In the genomic region with DNA sequence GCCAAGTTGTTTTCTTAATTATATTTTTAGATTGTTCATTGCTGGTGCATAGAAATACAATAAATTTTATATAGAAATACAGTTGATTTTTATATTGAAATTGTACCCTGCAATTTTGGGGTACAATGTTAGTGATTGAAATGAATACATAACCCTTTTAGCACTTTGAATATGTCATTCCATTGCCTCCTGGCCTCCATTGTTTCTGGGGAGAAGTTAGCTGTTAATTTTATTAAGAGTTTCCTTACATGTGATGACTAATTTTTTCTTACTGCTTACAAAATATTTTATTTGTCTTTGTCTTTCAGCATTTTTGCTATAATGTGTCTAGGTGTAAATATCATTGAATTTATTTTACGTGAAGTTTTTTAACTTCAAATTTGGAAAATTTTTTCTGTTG, we compare ENCODE assay signal across 36 cellular contexts.
"Had no signal": no experiment of that assay in that cellular context is flagged by ENCODE, and none has a peak within 500 bp of the region (broad histone marks: within the 10 kb centered on the region; RNA-seq: fewer than 3 reads in every experiment).

No MANE protein-coding gene starts in this region.

- H3K27me3 Mint-ChIP-seq: activated CD4-positive, alpha-beta memory T cell treated with anti-CD3 and anti-CD28 coated beads for 36 hours; activated CD4-positive, alpha-beta T cell treated with anti-CD3 and anti-CD28 coated beads for 36 hours; activated CD4-positive, alpha-beta T cell treated with anti-CD3 and anti-CD28 coated beads, Interleukin-2, amount 10 ng/mL, durations not matched to agents 24 days and 14 days; activated CD8-positive, alpha-beta memory T cell treated with anti-CD3 and anti-CD28 coated beads, Interleukin-2, amount 10 ng/mL, durations not matched to agents 7 days and 5 days; activated naive CD8-positive, alpha-beta T cell treated with anti-CD3 and anti-CD28 coated beads for 36 hours; activated naive CD8-positive, alpha-beta T cell treated with anti-CD3 and anti-CD28 coated beads, Interleukin-2, amount 50 U/mL, for 24 hours; effector memory CD8-positive, alpha-beta T cell; T-helper 17 cell had no signal

- H3K27me3 ChIP-seq: adrenal gland, body of pancreas, esophagus muscularis mucosa, foreskin keratinocyte, gastrocnemius medialis, heart left ventricle had no signal

- H3K4me3 Mint-ChIP-seq: activated CD4-positive, alpha-beta memory T cell treated with anti-CD3 and anti-CD28 coated beads for 36 hours; activated CD4-positive, alpha-beta T cell treated with anti-CD3 and anti-CD28 coated beads for 36 hours; activated CD4-positive, alpha-beta T cell treated with anti-CD3 and anti-CD28 coated beads, Interleukin-2, amount 10 ng/mL, durations not matched to agents 24 days and 14 days; activated CD8-positive, alpha-beta memory T cell treated with anti-CD3 and anti-CD28 coated beads, Interleukin-2, amount 10 ng/mL, durations not matched to agents 7 days and 5 days; activated CD8-positive, alpha-beta T cell treated with anti-CD3 and anti-CD28 coated beads, Interleukin-2, amount 10 ng/mL, durations not matched to agents 7 days and 5 days; activated naive CD4-positive, alpha-beta T cell treated with anti-CD3 and anti-CD28 coated beads for 36 hours; activated naive CD4-positive, alpha-beta T cell treated with anti-CD3 and anti-CD28 coated beads, Interleukin-2, amount 50 U/mL, for 24 hours; activated naive CD8-positive, alpha-beta T cell treated with anti-CD3 and anti-CD28 coated beads for 36 hours; activated naive CD8-positive, alpha-beta T cell treated with anti-CD3 and anti-CD28 coated beads, Interleukin-2, amount 50 U/mL, for 24 hours; activated T-helper 1 cell treated with anti-CD3 and anti-CD28 coated beads, Interleukin-12 subunit alpha, Interleukin-12 subunit beta, Interleukin-2, Interleukin-4 antibody, amounts not matched to agents 30 ng/mL and 10 ng/mL and 1 ng/mL, durations not matched to agents 14 hours and 24 hours and 36 hours; effector memory CD8-positive, alpha-beta T cell; T-helper 17 cell; T-helper 2 cell treated with Interferon-gamma antibody and Interleukin-4, amounts not matched to agents 5 μg/mL and 100 μg/mL, for 36 hours had no signal

- H3K27ac Mint-ChIP-seq: activated CD4-positive, alpha-beta memory T cell treated with anti-CD3 and anti-CD28 coated beads for 36 hours; activated CD4-positive, alpha-beta T cell treated with anti-CD3 and anti-CD28 coated beads for 36 hours; activated CD4-positive, alpha-beta T cell treated with anti-CD3 and anti-CD28 coated beads, Interleukin-2, amount 10 ng/mL, durations not matched to agents 24 days and 14 days; activated CD8-positive, alpha-beta memory T cell treated with anti-CD3 and anti-CD28 coated beads, Interleukin-2, amount 10 ng/mL, durations not matched to agents 7 days and 5 days; activated CD8-positive, alpha-beta T cell treated with anti-CD3 and anti-CD28 coated beads, Interleukin-2, amount 10 ng/mL, durations not matched to agents 7 days and 5 days; activated naive CD4-positive, alpha-beta T cell treated with anti-CD3 and anti-CD28 coated beads for 36 hours; activated naive CD4-positive, alpha-beta T cell treated with anti-CD3 and anti-CD28 coated beads, Interleukin-2, amount 50 U/mL, for 24 hours; activated naive CD8-positive, alpha-beta T cell treated with anti-CD3 and anti-CD28 coated beads for 36 hours; activated naive CD8-positive, alpha-beta T cell treated with anti-CD3 and anti-CD28 coated beads, Interleukin-2, amount 50 U/mL, for 24 hours; activated T-helper 1 cell treated with anti-CD3 and anti-CD28 coated beads, Interleukin-12 subunit alpha, Interleukin-12 subunit beta, Interleukin-2, Interleukin-4 antibody, amounts not matched to agents 30 ng/mL and 10 ng/mL and 1 ng/mL, durations not matched to agents 14 hours and 24 hours and 36 hours; activated T-helper 2 cell treated with anti-CD3 and anti-CD28 coated beads, Interferon-gamma antibody, Interleukin-2, Interleukin-4, amounts not matched to agents 10 μg/mL and 5 μg/mL and 100 μg/mL, durations not matched to agents 14 hours and 24 hours and 36 hours; effector memory CD8-positive, alpha-beta T cell; T-helper 17 cell; T-helper 2 cell treated with Interferon-gamma antibody and Interleukin-4, amounts not matched to agents 5 μg/mL and 100 μg/mL, for 36 hours had no signal

- H3K4me1 ChIP-seq: adrenal gland, body of pancreas, esophagus muscularis mucosa, gastrocnemius medialis, heart left ventricle had no signal

- DNase-seq: activated CD4-positive, alpha-beta memory T cell treated with anti-CD3 and anti-CD28 coated beads for 36 hours; activated CD4-positive, alpha-beta T cell treated with anti-CD3 and anti-CD28 coated beads for 36 hours; activated CD4-positive, alpha-beta T cell treated with anti-CD3 and anti-CD28 coated beads, Interleukin-2, amount 10 ng/mL, durations not matched to agents 24 days and 14 days; activated CD4-positive, CD25-positive, alpha-beta regulatory T cell; activated CD4-positive, CD25-positive, alpha-beta regulatory T cell treated with anti-CD3 and anti-CD28 coated beads, Interleukin-2, amount 50 U/mL, for 72 hours; activated CD8-positive, alpha-beta memory T cell treated with anti-CD3 and anti-CD28 coated beads, Interleukin-2, amount 10 ng/mL, durations not matched to agents 7 days and 5 days; activated CD8-positive, alpha-beta memory T cell treated with anti-CD3 and anti-CD28 coated beads, Interleukin-2, amount 50 U/mL, for 4 hours; activated CD8-positive, alpha-beta T cell treated with anti-CD3 and anti-CD28 coated beads, Interleukin-2, amount 10 ng/mL, durations not matched to agents 7 days and 5 days; activated effector memory CD4-positive, alpha-beta T cell treated with anti-CD3 and anti-CD28 coated beads, Interleukin-2, amount 50 U/mL, for 16 hours; activated naive CD4-positive, alpha-beta T cell treated with anti-CD3 and anti-CD28 coated beads for 36 hours; activated naive CD8-positive, alpha-beta T cell treated with anti-CD3 and anti-CD28 coated beads for 36 hours; activated naive CD8-positive, alpha-beta T cell treated with anti-CD3 and anti-CD28 coated beads, Interleukin-2, amount 50 U/mL, for 24 hours; activated T-cell treated with anti-CD3 and anti-CD28 coated beads, Interleukin-2, amount 50 U/mL, for 1 hour; activated T-cell treated with anti-CD3 and anti-CD28 coated beads, Interleukin-2, amount 50 U/mL, for 48 hours; adrenal gland; amygdala; aorta; body of pancreas; caudate nucleus; cortex of kidney; dermis blood vessel endothelial cell; effector CD4-positive, alpha-beta T cell; effector memory CD8-positive, alpha-beta T cell; erythroblast; gastrocnemius medialis; glutamatergic neuron; heart left ventricle; T-helper 17 cell; T1000; WERI-Rb-1 had no signal

- H3K36me3 Mint-ChIP-seq: activated CD4-positive, alpha-beta memory T cell treated with anti-CD3 and anti-CD28 coated beads for 36 hours; activated CD8-positive, alpha-beta memory T cell treated with anti-CD3 and anti-CD28 coated beads, Interleukin-2, amount 10 ng/mL, durations not matched to agents 7 days and 5 days; activated naive CD4-positive, alpha-beta T cell treated with anti-CD3 and anti-CD28 coated beads, Interleukin-2, amount 50 U/mL, for 24 hours; activated naive CD8-positive, alpha-beta T cell treated with anti-CD3 and anti-CD28 coated beads for 36 hours had no signal

- H3K4me1 Mint-ChIP-seq: activated CD4-positive, alpha-beta T cell treated with anti-CD3 and anti-CD28 coated beads for 36 hours; activated CD4-positive, alpha-beta T cell treated with anti-CD3 and anti-CD28 coated beads, Interleukin-2, amount 10 ng/mL, durations not matched to agents 24 days and 14 days; activated CD8-positive, alpha-beta memory T cell treated with anti-CD3 and anti-CD28 coated beads, Interleukin-2, amount 10 ng/mL, durations not matched to agents 7 days and 5 days; activated naive CD4-positive, alpha-beta T cell treated with anti-CD3 and anti-CD28 coated beads, Interleukin-2, amount 50 U/mL, for 24 hours; activated naive CD8-positive, alpha-beta T cell treated with anti-CD3 and anti-CD28 coated beads for 36 hours; activated naive CD8-positive, alpha-beta T cell treated with anti-CD3 and anti-CD28 coated beads, Interleukin-2, amount 50 U/mL, for 24 hours; T-helper 17 cell had no signal

- ATAC-seq: activated CD4-positive, alpha-beta T cell treated with anti-CD3 and anti-CD28 coated beads for 36 hours; activated CD8-positive, alpha-beta memory T cell treated with anti-CD3 and anti-CD28 coated beads, Interleukin-2, amount 10 ng/mL, durations not matched to agents 7 days and 5 days; activated CD8-positive, alpha-beta T cell treated with anti-CD3 and anti-CD28 coated beads, Interleukin-2, amount 10 ng/mL, durations not matched to agents 7 days and 5 days; activated naive CD8-positive, alpha-beta T cell treated with anti-CD3 and anti-CD28 coated beads, Interleukin-2, amount 50 U/mL, for 24 hours; body of pancreas; effector memory CD8-positive, alpha-beta T cell; foreskin keratinocyte; gastrocnemius medialis; heart left ventricle; T-helper 17 cell had no signal

- H3K36me3 ChIP-seq: adrenal gland, esophagus muscularis mucosa, gastrocnemius medialis, heart left ventricle, WERI-Rb-1 had no signal

- H3K9me3 ChIP-seq: adrenal gland, body of pancreas, gastrocnemius medialis had no signal

- H3K4me3 ChIP-seq: adrenal gland, body of pancreas, esophagus muscularis mucosa, gastrocnemius medialis, heart left ventricle had no signal

- H3K9me3 Mint-ChIP-seq: activated CD4-positive, alpha-beta T cell treated with anti-CD3 and anti-CD28 coated beads, Interleukin-2, amount 10 ng/mL, durations not matched to agents 24 days and 14 days had no signal

- H3K27ac ChIP-seq: adrenal gland, body of pancreas, esophagus muscularis mucosa, foreskin keratinocyte, gastrocnemius medialis, heart left ventricle, WERI-Rb-1 had no signal
